Comparison of ENCODE assay signal across 9 cellular contexts in the genomic region with DNA sequence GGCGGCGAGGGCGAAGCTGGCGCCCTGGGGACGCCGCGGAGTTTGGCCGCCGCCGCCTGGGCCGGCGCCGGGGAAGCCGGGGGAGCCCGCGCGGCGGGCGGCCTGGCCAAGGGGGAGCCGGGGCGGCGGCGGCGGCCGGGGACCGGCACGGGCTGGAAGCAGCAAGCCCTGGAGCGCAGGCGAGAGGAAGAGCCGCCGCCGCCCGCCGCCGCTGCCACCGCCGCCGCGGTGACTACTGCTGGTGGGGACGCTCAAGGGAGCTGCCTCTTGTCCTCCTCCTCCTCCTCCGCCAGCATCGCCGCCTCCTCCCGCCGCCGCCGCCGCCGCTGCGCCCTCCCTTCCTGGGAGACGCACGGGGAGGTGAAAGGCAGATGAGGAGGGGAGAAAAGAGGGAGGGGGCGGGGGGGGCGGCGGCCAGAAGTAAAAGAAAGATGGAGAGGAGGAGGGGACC. TPM values are rescaled to one million over a fixed set of nuclear protein-coding genes. Genes with fewer than 3 reads are reported as not detected.
DNase-seq lines count a peak whose midpoint lies in the region; ATAC-seq, FAIRE-seq and TF ChIP-seq lines count a peak whose summit lies in the region.
"Had no signal": no experiment of that assay in that cellular context is flagged by ENCODE, and none has a peak within 500 bp of the region (broad histone marks: within the 10 kb centered on the region; RNA-seq: fewer than 3 reads in every experiment).

No MANE protein-coding gene starts in this region.

- WGBS in H1 (ENCODE audit: extremely low coverage in 1 of 2, insufficient coverage in 1 of 2, insufficient read length in 1 of 2, insufficient replicate concordance in 2 of 2, low coverage in 1 of 2, low lambda C conversion rate in 2 of 2, missing lambda C conversion rate in 1 of 2), 2 experiments, result 1% methylated on average over 27 of the region's 55 CpGs; no CpG with 5 or more reads in 1 of the 2 experiments

- H2AK5ac ChIP-seq in H1 (ENCODE audit: low read depth, low read length), result no peak overlapping the region

- no peak overlapping the region for H3K9ac ChIP-seq in H1 (replicated peaks in 1 of 4; ENCODE audit: extremely low read depth in 1 of 4, low read depth in 3 of 4, low read length in 3 of 4)

- no peak for TF ChIP-seq RAD21 in H1 (IDR thresholded peaks at IDR 0.05 in 1 of 2, conservative IDR thresholded peaks at IDR 0.05 in 1 of 2; ENCODE audit: low read depth in 2 of 2, low read length in 2 of 2)

- no peak overlapping the region for H2BK15ac ChIP-seq in H1 (ENCODE audit: low read length)

- TF ChIP-seq EP300 in H1 (IDR thresholded peaks at IDR 0.05; ENCODE audit: borderline replicate concordance in 1 of 2, low read depth in 2 of 2, low read length in 2 of 2), result no peak

- H3K4me3 ChIP-seq in H1 (ENCODE audit: extremely low read depth in 1 of 4, insufficient read depth in 2 of 4, low read depth in 3 of 4, low read length in 4 of 4), result peak overlapping the region; percentile 44 to 75 (median 55)

- POLR2A ChIA-PET in H1 (lab: Charles Lee; ENCODE audit: partially characterized antibody), result interaction anchor here (1.0 to 1.1 kb wide), 3 partner anchors 26 to 88 kb away, joined by 3 to 4 read pairs (median 3); no protein-coding TSS in a partner anchor
- POLR2A ChIA-PET in activated CD4-positive, alpha-beta memory T cell treated with anti-CD3 and anti-CD28 coated beads for 36 hours (lab: Charles Lee), result no interaction called here

- H4K20me1 ChIP-seq in H1 (replicated peaks in 1 of 2; ENCODE audit: control insufficient read depth in 1 of 2, insufficient read depth in 2 of 2, low read length in 2 of 2), result peaks cover 0 to 2% of the 10 kb centered on the region in 2 experiments

- H2BK120ac ChIP-seq in H1 (replicated peaks; ENCODE audit: low read depth, low read length), result no peak overlapping the region

- peak overlapping the region; percentile 86; the same call in 1 of the 2 replicates for H4K8ac ChIP-seq in H1 (ENCODE audit: extremely low read depth, insufficient read depth, low read length)

- no peak overlapping the region for H2AFZ ChIP-seq in H1 (ENCODE audit: low read length)

- H3K27me3 Mint-ChIP-seq in activated CD4-positive, alpha-beta memory T cell treated with anti-CD3 and anti-CD28 coated beads for 36 hours, result peaks cover 41% of the 10 kb centered on the region

- no peak overlapping the region for H3K14ac ChIP-seq in H1 (ENCODE audit: insufficient read length)

- peaks cover 48 to 82% (median 67%) of the 10 kb centered on the region in 4 experiments for H3K27me3 ChIP-seq in H1 (replicated peaks in 1 of 4; ENCODE audit: control insufficient read depth in 3 of 4, extremely low read depth in 1 of 4, insufficient read depth in 3 of 4, low read length in 3 of 4)

- H4K5ac ChIP-seq in H1 (ENCODE audit: insufficient read length, low read depth, low read length), result no peak overlapping the region

- peaks cover 29% of the 10 kb centered on the region; the same call in 1 of the 2 replicates for H3K23me2 ChIP-seq in H1 (ENCODE audit: low read depth, low read length)

- no peak overlapping the region for H3K4me3 Mint-ChIP-seq in activated CD4-positive, alpha-beta memory T cell treated with anti-CD3 and anti-CD28 coated beads for 36 hours

- FAIRE-seq in H1 (lab: Jason Lieb, UNC), result no peak

- intact Hi-C loops in activated CD4-positive, alpha-beta memory T cell treated with anti-CD3 and anti-CD28 coated beads for 36 hours (cut with micrococcal nuclease), result no loop called here

- H3K36me3 ChIP-seq in H1 (ENCODE audit: control insufficient read depth in 2 of 4, insufficient read depth in 4 of 4, low read length in 3 of 4), result peaks cover 0 to 2% (median 0%) of the 10 kb centered on the region in 4 experiments; a peak in 1 of 8 replicates

- DNase-seq in A172 (ENCODE audit: low spot score), result peak; percentile 47
- DNase-seq in HT1080 (ENCODE audit: low read depth), result peak; percentile 38
- DNase-seq in H1 (ENCODE audit: low read depth in 1 of 2, low spot score in 2 of 2), result no peak
- DNase-seq in myocyte (ENCODE audit: low read depth), result peak; percentile 73
- no peak for DNase-seq in DMS153 treated with DMSO at 0.1 percent for 48 hours (lab: John Stamatoyannopoulos, UW; ENCODE audit: unreplicated experiment)
- DNase-seq in activated CD4-positive, alpha-beta memory T cell treated with anti-CD3 and anti-CD28 coated beads for 36 hours, result no peak

- ATAC-seq in HG03196 (IDR thresholded peaks at IDR 0.05; ENCODE audit: unreplicated experiment) (no peak), GM21515 (IDR thresholded peaks at IDR 0.05; ENCODE audit: unreplicated experiment) (no peak)

- no peak overlapping the region for H2BK20ac ChIP-seq in H1 (ENCODE audit: low read length)

- no peaks in the 10 kb centered on the region for H3K79me1 ChIP-seq in H1 (ENCODE audit: low read depth, low read length)

- H3K79me2 ChIP-seq in H1 (ENCODE audit: control insufficient read depth in 1 of 2, insufficient read depth in 2 of 2, low read length in 2 of 2), result no peaks in the 10 kb centered on the region

- no peaks in the 10 kb centered on the region for H3K9me3 Mint-ChIP-seq in activated CD4-positive, alpha-beta memory T cell treated with anti-CD3 and anti-CD28 coated beads for 36 hours

- no peak overlapping the region for H3K23ac ChIP-seq in H1 (ENCODE audit: insufficient read length)

- H4K91ac ChIP-seq in H1 (replicated peaks; ENCODE audit: insufficient read length, low read length), result no peak overlapping the region

- no peaks in the 10 kb centered on the region for H3K9me3 ChIP-seq in H1 (ENCODE audit: insufficient read depth in 2 of 2, low read depth in 1 of 2, low read length in 1 of 2)

- CTCF ChIA-PET in H1 (lab: Charles Lee; ENCODE audit: partially characterized antibody), result no interaction called here
- CTCF ChIA-PET in activated CD4-positive, alpha-beta memory T cell treated with anti-CD3 and anti-CD28 coated beads for 36 hours (lab: Charles Lee), result no interaction called here

- no peak overlapping the region for H3K27ac Mint-ChIP-seq in activated CD4-positive, alpha-beta memory T cell treated with anti-CD3 and anti-CD28 coated beads for 36 hours

- no peak for TF ChIP-seq POLR2A in H1 (IDR thresholded peaks at IDR 0.05; ENCODE audit: control extremely low read depth in 1 of 2, low read depth in 2 of 2, low read length in 2 of 2)

- H3K4me1 ChIP-seq in H1 (replicated peaks in 1 of 4; ENCODE audit: control insufficient read depth in 3 of 4, insufficient read depth in 4 of 4, low read length in 3 of 4), result peaks cover 11 to 26% (median 16%) of the 10 kb centered on the region in 4 experiments

- H3K4me1 Mint-ChIP-seq in activated CD4-positive, alpha-beta memory T cell treated with anti-CD3 and anti-CD28 coated beads for 36 hours (ENCODE audit: low read depth), result no peaks in the 10 kb centered on the region

- H3K36me3 Mint-ChIP-seq in activated CD4-positive, alpha-beta memory T cell treated with anti-CD3 and anti-CD28 coated beads for 36 hours, result no peaks in the 10 kb centered on the region

- no peak overlapping the region for H3K56ac ChIP-seq in H1 (replicated peaks; ENCODE audit: insufficient read length, low read depth, low read length)

- no peak overlapping the region for H2BK12ac ChIP-seq in H1 (ENCODE audit: low read depth, low read length)

- H3K27ac ChIP-seq in H1 (ENCODE audit: low read depth, low read length), result no peak overlapping the region

- H3K4me2 ChIP-seq in H1 (ENCODE audit: insufficient read depth in 1 of 2, low read depth in 2 of 2, low read length in 2 of 2), result peak overlapping the region; percentile 74 to 95

- H3K4ac ChIP-seq in H1 (replicated peaks; ENCODE audit: insufficient read length, low read depth, low read length), result no peak overlapping the region

- no peak for TF ChIP-seq CTCF in H1 (IDR thresholded peaks at IDR 0.05; ENCODE audit: control extremely low read depth in 1 of 3, insufficient read depth in 1 of 3, low read depth in 1 of 3, low read length in 3 of 3)

- no peak overlapping the region for H2BK5ac ChIP-seq in H1 (ENCODE audit: low read depth, low read length)

- 0 out of 2 replicates have a peak overlapping the region, but pooled peaks have one; percentile 82 for H3K18ac ChIP-seq in H1 (ENCODE audit: extremely low read depth, low read length)

TF ChIP-seq in H1, 55 proteins besides CTCF, POLR2A, EP300 and RAD21 (continues in another document):
- TF ChIP-seq, protein P1, sequence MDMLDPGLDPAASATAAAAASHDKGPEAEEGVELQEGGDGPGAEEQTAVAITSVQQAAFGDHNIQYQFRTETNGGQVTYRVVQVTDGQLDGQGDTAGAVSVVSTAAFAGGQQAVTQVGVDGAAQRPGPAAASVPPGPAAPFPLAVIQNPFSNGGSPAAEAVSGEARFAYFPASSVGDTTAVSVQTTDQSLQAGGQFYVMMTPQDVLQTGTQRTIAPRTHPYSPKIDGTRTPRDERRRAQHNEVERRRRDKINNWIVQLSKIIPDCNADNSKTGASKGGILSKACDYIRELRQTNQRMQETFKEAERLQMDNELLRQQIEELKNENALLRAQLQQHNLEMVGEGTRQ (IDR thresholded peaks at IDR 0.05; ENCODE audit: low read length), result no peak
- no peak for TF ChIP-seq CEBPB (IDR thresholded peaks at IDR 0.05; ENCODE audit: low read depth, low read length)
- no peak for TF ChIP-seq YY1 (IDR thresholded peaks at IDR 0.05; ENCODE audit: low read depth, low read length)
- TF ChIP-seq, protein P2, sequence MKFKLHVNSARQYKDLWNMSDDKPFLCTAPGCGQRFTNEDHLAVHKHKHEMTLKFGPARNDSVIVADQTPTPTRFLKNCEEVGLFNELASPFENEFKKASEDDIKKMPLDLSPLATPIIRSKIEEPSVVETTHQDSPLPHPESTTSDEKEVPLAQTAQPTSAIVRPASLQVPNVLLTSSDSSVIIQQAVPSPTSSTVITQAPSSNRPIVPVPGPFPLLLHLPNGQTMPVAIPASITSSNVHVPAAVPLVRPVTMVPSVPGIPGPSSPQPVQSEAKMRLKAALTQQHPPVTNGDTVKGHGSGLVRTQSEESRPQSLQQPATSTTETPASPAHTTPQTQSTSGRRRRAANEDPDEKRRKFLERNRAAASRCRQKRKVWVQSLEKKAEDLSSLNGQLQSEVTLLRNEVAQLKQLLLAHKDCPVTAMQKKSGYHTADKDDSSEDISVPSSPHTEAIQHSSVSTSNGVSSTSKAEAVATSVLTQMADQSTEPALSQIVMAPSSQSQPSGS (IDR thresholded peaks at IDR 0.05; ENCODE audit: low read length), result no peak

RNA-seq across cellular contexts. Expression of a gene that starts 1.0 kb away (rescaled TPM):
- 12.1 and 13.9 TPM in 2 replicates for total RNA-seq in A172 (2014; rRNA removed; shearing (Covaris generic))
- total RNA-seq in HT1080 (2014; rRNA removed; shearing (Covaris generic)), result 2.9 and 4.4 TPM in 2 replicates
- polyA plus RNA-seq in HT1080 (2015; cell fraction: cytosol; rRNA removed), result 4.9 and 6.7 TPM in 2 replicates
- 7.7 and 8.5 TPM in 2 replicates for polyA plus RNA-seq in HT1080 (2015; cell fraction: nucleus; rRNA removed)
- total RNA-seq in H1 (2021; fragmentation: NEBNext Ultra II Directional; extraction: Animal tissue kit (Norgen Biotek cat#: 25700)), result 2.4 and 2.6 TPM in 2 replicates
- polyA plus RNA-seq in H1 (2011; rRNA removed), result 1.1 TPM in 2 replicates
- polyA plus RNA-seq in H1 (2011; cell fraction: cytosol; rRNA removed), result 0.97 TPM
- polyA plus RNA-seq in H1 (2011; cell fraction: nucleus; rRNA removed), result 1.9 TPM
- polyA plus RNA-seq in H1 (2012, experiment 1 of 2), result 0.92 to 1.5 TPM (median 1.2 TPM) in 4 replicates
- 0.05 TPM for polyA plus RNA-seq in H1 (2012, experiment 2 of 2)
- polyA plus RNA-seq in H1 (2013, experiment 1 of 2), result 0.57 TPM
- 0.46 TPM for polyA plus RNA-seq in H1 (2013, experiment 2 of 2)
- 8.3 and 8.9 TPM in 2 replicates for polyA minus RNA-seq in H1 (2011; rRNA and poly(A)+ RNA removed)
- polyA minus RNA-seq in H1 (2011; cell fraction: cytosol; rRNA and poly(A)+ RNA removed), result 4.6 TPM
- polyA minus RNA-seq in H1 (2011; cell fraction: nucleus; rRNA and poly(A)+ RNA removed), result 13.7 TPM
- 15.8 and 16.2 TPM in 2 replicates for total RNA-seq in myocyte
- 7.1 TPM for polyA plus RNA-seq in myocyte (2012)
- not detected for total RNA-seq in activated CD4-positive, alpha-beta memory T cell treated with anti-CD3 and anti-CD28 coated beads for 36 hours
- total RNA-seq: T-helper 2 cell treated with Interferon-gamma antibody and Interleukin-4, amounts not matched to agents 100 ng/mL and 5 ng/mL, for 36 hours had no signal

Comparison
In these comparisons a context has a peak if more than half of its experiments do, and no peak if none do; other contexts are left out.
1. DNase-seq: peak in A172 (single experiment), HT1080 (single experiment) and myocyte (single experiment); none in H1 (0 of 2), DMS153 treated with DMSO at 0.1 percent for 48 hours (single experiment) and activated CD4-positive, alpha-beta memory T cell treated with anti-CD3 and anti-CD28 coated beads for 36 hours (single experiment).